ENCODE assay signal across 29 cellular contexts in genomic region chr7:141715794-141716689, GRCh38. TPM values are rescaled to one million over a fixed set of nuclear protein-coding genes. Genes with fewer than 3 reads are reported as not detected.
"Had no signal": no experiment of that assay in that cellular context is flagged by ENCODE, and none has a peak within 500 bp of the region (broad histone marks: within the 10 kb centered on the region; RNA-seq: fewer than 3 reads in every experiment).

No MANE protein-coding gene starts in this region.

- H3K27ac Mint-ChIP-seq: activated CD4-positive, alpha-beta memory T cell treated with anti-CD3 and anti-CD28 coated beads for 36 hours; activated naive CD8-positive, alpha-beta T cell treated with anti-CD3 and anti-CD28 coated beads, Interleukin-2, amount 50 U/mL, for 24 hours; activated T-cell treated with anti-CD3 and anti-CD28 coated beads, Interleukin-2, amount 50 U/mL, for 24 hours; endodermal cell; natural killer cell; neural progenitor cell; type B pancreatic cell had no signal

- H3K4me3 Mint-ChIP-seq: activated CD4-positive, alpha-beta memory T cell treated with anti-CD3 and anti-CD28 coated beads for 36 hours; activated naive CD8-positive, alpha-beta T cell treated with anti-CD3 and anti-CD28 coated beads, Interleukin-2, amount 50 U/mL, for 24 hours; activated T-cell treated with anti-CD3 and anti-CD28 coated beads, Interleukin-2, amount 50 U/mL, for 24 hours; endodermal cell; natural killer cell; neural progenitor cell; type B pancreatic cell had no signal

- H3K27me3 Mint-ChIP-seq: activated CD4-positive, alpha-beta memory T cell treated with anti-CD3 and anti-CD28 coated beads for 36 hours; activated naive CD8-positive, alpha-beta T cell treated with anti-CD3 and anti-CD28 coated beads, Interleukin-2, amount 50 U/mL, for 24 hours; activated T-cell treated with anti-CD3 and anti-CD28 coated beads, Interleukin-2, amount 50 U/mL, for 24 hours; type B pancreatic cell had no signal

- H3K9me3 ChIP-seq: left lung, lower lobe of right lung, spleen, testis, uterus had no signal

- H3K4me1 Mint-ChIP-seq: activated naive CD8-positive, alpha-beta T cell treated with anti-CD3 and anti-CD28 coated beads, Interleukin-2, amount 50 U/mL, for 24 hours; neural progenitor cell had no signal

- H3K4me2 ChIP-seq: neural progenitor cell had no signal

- H3K27me3 ChIP-seq: left lung, neural progenitor cell, spleen, testis, uterus had no signal

- H3K4me1 ChIP-seq: left lung, lower lobe of right lung, spleen, testis, uterus had no signal

- H3K9me3 Mint-ChIP-seq: activated CD4-positive, alpha-beta memory T cell treated with anti-CD3 and anti-CD28 coated beads for 36 hours; activated naive CD8-positive, alpha-beta T cell treated with anti-CD3 and anti-CD28 coated beads, Interleukin-2, amount 50 U/mL, for 24 hours; activated T-cell treated with anti-CD3 and anti-CD28 coated beads, Interleukin-2, amount 50 U/mL, for 24 hours; endodermal cell; natural killer cell; neural progenitor cell; type B pancreatic cell had no signal

- ATAC-seq: activated CD4-positive, CD25-positive, alpha-beta regulatory T cell treated with anti-CD3 and anti-CD28 coated beads, Interleukin-2, amount 50 U/mL, for 24 hours; activated naive CD8-positive, alpha-beta T cell treated with anti-CD3 and anti-CD28 coated beads, Interleukin-2, amount 50 U/mL, for 24 hours; esophagus mucosa; left lung; lower lobe of right lung; natural killer cell; right cardiac atrium; stimulated activated naive CD8-positive, alpha-beta T cell treated with anti-CD3 and anti-CD28 coated beads, Interleukin-15, Interleukin-2, amounts not matched to agents 100 U/mL and 50 U/mL, for 24 hours had no signal

- H3K9ac ChIP-seq: neural progenitor cell had no signal

- H3K27ac ChIP-seq: left lung, lower lobe of right lung, neural progenitor cell, spleen, testis, uterus, VCaP had no signal

- DNase-seq: activated CD4-positive, alpha-beta memory T cell treated with anti-CD3 and anti-CD28 coated beads for 36 hours; activated CD4-positive, alpha-beta T cell treated with anti-CD3 and anti-CD28 coated beads for 48 hours; activated CD8-positive, alpha-beta memory T cell treated with anti-CD3 and anti-CD28 coated beads, Interleukin-2, amount 50 U/mL, for 48 hours; activated gamma-delta T cell treated with Interleukin-2 at 50 U/mL for 16 hours; activated naive CD4-positive, alpha-beta T cell treated with anti-CD3 and anti-CD28 coated beads, Interleukin-2, amount 50 U/mL, for 16 hours; activated naive CD8-positive, alpha-beta T cell treated with anti-CD3 and anti-CD28 coated beads, Interleukin-2, amount 50 U/mL, for 24 hours; activated T-cell treated with anti-CD3 and anti-CD28 coated beads, Interleukin-2, amount 50 U/mL, for 24 hours; amygdala; caudate nucleus; endodermal cell; foreskin fibroblast; head of caudate nucleus; hypothalamus; left lung; lower lobe of right lung; mesenchymal stem cell; natural killer cell; right cardiac atrium; spleen; stimulated activated CD4-positive, alpha-beta T cell treated with anti-CD3 and anti-CD28 coated beads, Interleukin-2, amount 100 ng/mL, for 48 hours; stimulated activated naive CD8-positive, alpha-beta T cell treated with anti-CD3 and anti-CD28 coated beads, Interleukin-15, Interleukin-2, amounts not matched to agents 100 U/mL and 50 U/mL, for 24 hours; testis; uterus had no signal

- H3K36me3 ChIP-seq: left lung, lower lobe of right lung, neural progenitor cell, uterus had no signal

- H3K36me3 Mint-ChIP-seq: activated CD4-positive, alpha-beta memory T cell treated with anti-CD3 and anti-CD28 coated beads for 36 hours; natural killer cell; neural progenitor cell; type B pancreatic cell had no signal

- H3K4me3 ChIP-seq: left lung, lower lobe of right lung, neural progenitor cell, spleen, testis, uterus had no signal

- H2AFZ ChIP-seq: neural progenitor cell had no signal

RNA-seq across cellular contexts. Expression of gene WEE2, which starts 7.9 kb away (rescaled TPM):
- total RNA-seq: activated CD4-positive, alpha-beta memory T cell treated with anti-CD3 and anti-CD28 coated beads for 36 hours; chondrocyte; endodermal cell; esophagus mucosa; left lung; lower lobe of right lung; right cardiac atrium; spleen had no signal
- polyA plus RNA-seq: right cardiac atrium had no signal

RNA-seq across cellular contexts. Expression of gene TAS2R3, which starts 47.9 kb away (rescaled TPM):
- polyA plus RNA-seq: spleen had no signal
